Comparison of ENCODE assay signal across 18 cellular contexts in the genomic region with DNA sequence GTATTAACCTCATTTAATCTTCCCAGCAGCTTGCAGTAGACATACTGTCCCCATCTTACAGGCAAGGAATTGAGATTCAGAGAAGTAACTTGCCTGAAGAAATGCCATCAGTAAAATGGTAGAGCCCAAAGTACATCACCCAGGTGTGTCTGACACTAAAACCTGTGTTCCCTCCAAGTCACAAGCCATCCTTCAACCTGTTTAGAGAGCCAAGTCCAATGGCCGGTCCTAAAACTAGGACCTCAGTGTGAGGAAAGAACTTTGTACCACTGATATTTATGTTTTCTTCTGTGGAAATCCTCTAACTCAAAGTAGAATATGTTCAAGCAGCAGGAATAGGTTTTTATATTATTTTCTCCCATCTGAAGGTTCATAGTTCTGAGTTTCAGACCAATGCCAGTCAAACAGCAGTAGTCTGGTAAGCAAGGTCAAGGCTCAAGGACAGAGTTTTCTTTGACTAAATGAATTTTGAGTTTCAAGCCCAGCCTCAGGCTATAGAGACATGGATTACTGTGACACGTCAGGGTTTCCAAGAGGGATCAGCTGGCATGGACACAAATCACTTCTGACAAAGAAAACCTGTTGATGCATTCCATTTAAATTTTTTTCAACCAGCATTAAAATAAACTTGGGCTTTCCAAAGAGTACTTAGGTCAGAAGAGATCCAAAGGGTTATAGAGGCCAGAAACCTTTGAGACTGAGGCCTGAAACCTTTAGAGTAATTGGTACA.
"Had no signal": no experiment of that assay in that cellular context is flagged by ENCODE, and none has a peak within 500 bp of the region (broad histone marks: within the 10 kb centered on the region; RNA-seq: fewer than 3 reads in every experiment).

No MANE protein-coding gene starts in this region.

- H3K27ac Mint-ChIP-seq: activated CD4-positive, alpha-beta memory T cell treated with anti-CD3 and anti-CD28 coated beads, Interleukin-2, amount 10 ng/mL, durations not matched to agents 7 days and 5 days; activated naive CD4-positive, alpha-beta T cell treated with anti-CD3 and anti-CD28 coated beads for 36 hours; activated T-cell treated with anti-CD3 and anti-CD28 coated beads, Interleukin-2, amount 50 U/mL, for 72 hours; dendritic cell treated with granulocyte-macrophage colony-stimulating factor and Interleukin-4, amounts not matched to agents 40 ng/mL and 50 ng/mL, for 4 days; natural killer cell treated with Interleukin-12 subunit alpha and Interleukin-12 subunit beta and Interleukin-15 and Interleukin-18, amount 100 ng/mL, for 72 hours had no signal

- H3K4me3 ChIP-seq: body of pancreas, left ventricle myocardium inferior, pancreas, upper lobe of right lung had no signal

- DNase-seq: activated CD4-positive, alpha-beta memory T cell treated with anti-CD3 and anti-CD28 coated beads, Interleukin-2, amount 10 ng/mL, durations not matched to agents 7 days and 5 days; activated CD4-positive, alpha-beta T cell treated with anti-CD3 and anti-CD28 coated beads for 48 hours; activated effector memory CD4-positive, alpha-beta T cell treated with Interleukin-2 at 50 U/mL for 16 hours; activated naive CD4-positive, alpha-beta T cell treated with anti-CD3 and anti-CD28 coated beads for 36 hours; activated T-cell treated with anti-CD3 and anti-CD28 coated beads, Interleukin-2, amount 50 U/mL, for 72 hours; body of pancreas; effector CD8-positive, alpha-beta T cell; erythroblast; foreskin fibroblast; left ventricle myocardium inferior; mammary epithelial cell; pancreas; stimulated activated CD4-positive, alpha-beta T cell treated with anti-CD3 and anti-CD28 coated beads, Interleukin-4, amount 100 ng/mL, for 24 hours; stimulated activated naive CD8-positive, alpha-beta T cell treated with anti-CD3 and anti-CD28 coated beads, Interleukin-15, Interleukin-2, amounts not matched to agents 100 U/mL and 50 U/mL, for 24 hours; upper lobe of right lung had no signal

- H3K4me3 Mint-ChIP-seq: activated CD4-positive, alpha-beta memory T cell treated with anti-CD3 and anti-CD28 coated beads, Interleukin-2, amount 10 ng/mL, durations not matched to agents 7 days and 5 days; activated naive CD4-positive, alpha-beta T cell treated with anti-CD3 and anti-CD28 coated beads for 36 hours; activated T-cell treated with anti-CD3 and anti-CD28 coated beads, Interleukin-2, amount 50 U/mL, for 72 hours; dendritic cell treated with granulocyte-macrophage colony-stimulating factor and Interleukin-4, amounts not matched to agents 40 ng/mL and 50 ng/mL, for 4 days; natural killer cell treated with Interleukin-12 subunit alpha and Interleukin-12 subunit beta and Interleukin-15 and Interleukin-18, amount 100 ng/mL, for 72 hours had no signal

- H3K27me3 ChIP-seq: body of pancreas, pancreas, upper lobe of right lung had no signal

- H3K9me3 Mint-ChIP-seq: activated CD4-positive, alpha-beta memory T cell treated with anti-CD3 and anti-CD28 coated beads, Interleukin-2, amount 10 ng/mL, durations not matched to agents 7 days and 5 days; activated naive CD4-positive, alpha-beta T cell treated with anti-CD3 and anti-CD28 coated beads for 36 hours; activated T-cell treated with anti-CD3 and anti-CD28 coated beads, Interleukin-2, amount 50 U/mL, for 72 hours; dendritic cell treated with granulocyte-macrophage colony-stimulating factor and Interleukin-4, amounts not matched to agents 40 ng/mL and 50 ng/mL, for 4 days; natural killer cell treated with Interleukin-12 subunit alpha and Interleukin-12 subunit beta and Interleukin-15 and Interleukin-18, amount 100 ng/mL, for 72 hours had no signal

- ATAC-seq: activated T-cell treated with anti-CD3 and anti-CD28 coated beads, Interleukin-2, amount 50 U/mL, for 72 hours; body of pancreas; natural killer cell treated with Interleukin-12 subunit alpha and Interleukin-12 subunit beta and Interleukin-15 and Interleukin-18, amount 100 ng/mL, for 72 hours; pancreas; stimulated activated naive CD8-positive, alpha-beta T cell treated with anti-CD3 and anti-CD28 coated beads, Interleukin-15, Interleukin-2, amounts not matched to agents 100 U/mL and 50 U/mL, for 24 hours; upper lobe of right lung had no signal

- H3K27ac ChIP-seq: body of pancreas, left ventricle myocardium inferior, neutrophil, pancreas, upper lobe of right lung had no signal

- H3K36me3 ChIP-seq: neutrophil, pancreas had no signal

- H3K36me3 Mint-ChIP-seq: natural killer cell treated with Interleukin-12 subunit alpha and Interleukin-12 subunit beta and Interleukin-15 and Interleukin-18, amount 100 ng/mL, for 72 hours had no signal

- H3K27me3 Mint-ChIP-seq: activated CD4-positive, alpha-beta memory T cell treated with anti-CD3 and anti-CD28 coated beads, Interleukin-2, amount 10 ng/mL, durations not matched to agents 7 days and 5 days; dendritic cell treated with granulocyte-macrophage colony-stimulating factor and Interleukin-4, amounts not matched to agents 40 ng/mL and 50 ng/mL, for 4 days had no signal

- H3K4me1 ChIP-seq: body of pancreas, pancreas, upper lobe of right lung had no signal

- H3K9me3 ChIP-seq: body of pancreas, left ventricle myocardium inferior, neutrophil, pancreas, upper lobe of right lung had no signal

- H3K4me1 Mint-ChIP-seq: activated CD4-positive, alpha-beta memory T cell treated with anti-CD3 and anti-CD28 coated beads, Interleukin-2, amount 10 ng/mL, durations not matched to agents 7 days and 5 days had no signal
